ENCODE assay signal across 11 cellular contexts in the genomic region with DNA sequence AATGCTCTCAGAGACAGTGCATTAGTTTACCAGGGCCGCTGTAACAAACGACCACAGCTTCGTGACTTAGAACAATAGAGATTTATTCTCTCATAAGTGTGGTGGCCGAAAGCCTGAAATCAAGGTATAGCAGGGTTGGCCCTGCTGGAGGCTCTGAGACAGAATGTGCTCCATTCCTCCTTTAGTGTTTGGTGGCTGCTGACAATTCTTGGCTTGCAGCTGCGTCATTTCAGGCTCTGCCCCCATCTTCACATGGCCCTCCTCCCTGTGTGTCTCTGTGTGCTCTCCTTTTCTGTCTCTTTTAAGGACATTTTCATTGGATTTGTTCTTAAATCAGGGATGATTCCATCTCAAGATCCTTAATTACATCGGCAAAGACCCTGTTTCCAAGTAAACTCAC. TPM values are rescaled to one million over a fixed set of nuclear protein-coding genes. Genes with fewer than 3 reads are reported as not detected.
DNase-seq lines count a peak whose midpoint lies in the region; ATAC-seq, FAIRE-seq and TF ChIP-seq lines count a peak whose summit lies in the region.
"Had no signal": no experiment of that assay in that cellular context is flagged by ENCODE, and none has a peak within 500 bp of the region (broad histone marks: within the 10 kb centered on the region; RNA-seq: fewer than 3 reads in every experiment).

No MANE protein-coding gene starts in this region.

- intact Hi-C loops in GM12878 (cut with micrococcal nuclease; ENCODE audit: unreplicated experiment) = no loop called here
- intact Hi-C loops in heart left ventricle (cut with DNase I) = loop anchor here in 4 of 10 donors (5.0 to 10.0 kb wide), 5 partner anchors 34 to 197 kb away; no protein-coding TSS in a partner anchor

- H3K4me1 ChIP-seq in GM12878 (ENCODE audit: control insufficient read depth, insufficient read depth, low read length) (peaks cover 6% of the 10 kb centered on the region), heart left ventricle (peaks cover 9 to 45% (median 30%) of the 10 kb centered on the region in 12 donors), osteoblast (ENCODE audit: insufficient read depth, low read length) (peaks cover 13% of the 10 kb centered on the region), upper lobe of left lung (peaks cover 6 to 26% (median 14%) of the 10 kb centered on the region in 4 donors)

- in situ Hi-C loops in GM12878 (cut with MboI) = no loop called here

- SMC1A ChIA-PET in GM12878 (lab: Charles Lee; ENCODE audit: uncharacterized antibody, unreplicated experiment) = no interaction called here

- ATAC-seq in GM12878 = peak; percentile 21; the same call in 2 of the 3 replicates
- ATAC-seq in heart left ventricle = peak; percentile 12 to 45 (median 38)
- peak in 1 of 2 donors; percentile 16 for ATAC-seq in upper lobe of left lung (ENCODE audit: low FRiP score in 2 of 2)
- ATAC-seq in HG02798 (IDR thresholded peaks at IDR 0.05; ENCODE audit: poor library complexity, unreplicated experiment) = no peak

- TF ChIP-seq CTCF in GM12878 (IDR thresholded peaks at IDR 0.05 in 2 of 3, conservative IDR thresholded peaks at IDR 0.05 in 1 of 3; ENCODE audit: control insufficient read depth in 2 of 3, extremely low read depth in 1 of 3, insufficient read depth in 1 of 3, low read depth in 3 of 3, low read length in 3 of 3) (no peak), heart left ventricle (IDR thresholded peaks at IDR 0.05) (no peak), osteoblast (IDR thresholded peaks at IDR 0.05; ENCODE audit: extremely low read depth, low read depth, low read length) (no peak), upper lobe of left lung (IDR thresholded peaks at IDR 0.05) (no peak)

- H3K9me3 ChIP-seq in GM12878 (replicated peaks; ENCODE audit: control insufficient read depth, insufficient read depth, low read length) = no peaks in the 10 kb centered on the region
- no peaks in the 10 kb centered on the region for H3K9me3 ChIP-seq in heart left ventricle
- no peaks in the 10 kb centered on the region for H3K9me3 ChIP-seq in osteoblast (ENCODE audit: low read depth, low read length)
- H3K9me3 ChIP-seq in upper lobe of left lung = no peaks in the 10 kb centered on the region
- H3K9me3 ChIP-seq: adrenal gland, mucosa of descending colon had no signal

- H3K36me3 ChIP-seq in GM12878 (ENCODE audit: control insufficient read depth in 2 of 2, insufficient read depth in 2 of 2, low read length in 1 of 2) (no peaks in the 10 kb centered on the region), heart left ventricle (no peaks in the 10 kb centered on the region), osteoblast (ENCODE audit: insufficient read depth, low read length) (no peaks in the 10 kb centered on the region), upper lobe of left lung (no peaks in the 10 kb centered on the region)
- H3K36me3 ChIP-seq: adrenal gland had no signal

- H3K27me3 ChIP-seq in GM12878 (replicated peaks in 1 of 2; ENCODE audit: control insufficient read depth in 2 of 2, insufficient read depth in 2 of 2, low read length in 1 of 2) (no peaks in the 10 kb centered on the region), heart left ventricle (no peaks in the 10 kb centered on the region), osteoblast (ENCODE audit: insufficient read depth, low read length) (no peaks in the 10 kb centered on the region), upper lobe of left lung (no peaks in the 10 kb centered on the region)
- H3K27me3 ChIP-seq: adrenal gland had no signal

- H3K79me2 ChIP-seq in GM12878 (ENCODE audit: control insufficient read depth, insufficient read depth, low read length) (no peaks in the 10 kb centered on the region), osteoblast (ENCODE audit: insufficient read depth, low read length) (no peaks in the 10 kb centered on the region)

- H3K9ac ChIP-seq in GM12878 (ENCODE audit: control insufficient read depth, insufficient read depth, low read length) = no peak overlapping the region

- DNase-seq in GM12878 (ENCODE audit: low read depth, low spot score) (no peak), heart left ventricle (no peak), osteoblast (ENCODE audit: insufficient read length, low spot score, missing footprints) (no peak), upper lobe of left lung (peak in 1 of 2 donors; percentile 13), NCI-H226 (no peak)
- DNase-seq in activated CD4-positive, alpha-beta T cell treated with anti-CD3 and anti-CD28 coated beads for 48 hours = no peak
- DNase-seq: CD8-positive, alpha-beta memory T cell; stimulated activated CD4-positive, alpha-beta T cell treated with anti-CD3 and anti-CD28 coated beads, Interleukin-12 subunit alpha, Interleukin-12 subunit beta, amount 100 ng/mL, for 4 hours had no signal

- H3K4me2 ChIP-seq in GM12878 (ENCODE audit: control insufficient read depth, insufficient read depth) (no peak overlapping the region), osteoblast (ENCODE audit: insufficient read depth, low read length) (peak overlapping the region; percentile 21)

- POLR2A ChIA-PET in GM12878 (lab: Charles Lee) = no interaction called here

- TF ChIP-seq EP300 in GM12878 (IDR thresholded peaks at IDR 0.05; ENCODE audit: borderline replicate concordance in 1 of 2, control insufficient read depth in 1 of 2, low read depth in 2 of 2, low read length in 2 of 2) = no peak
- no peak for TF ChIP-seq EP300 in upper lobe of left lung (IDR thresholded peaks at IDR 0.05)

- H2AFZ ChIP-seq in GM12878 (ENCODE audit: control insufficient read depth, low read depth, low read length) (no peak overlapping the region), osteoblast (ENCODE audit: low read length) (peak overlapping the region; percentile 91)

- H3K27ac ChIP-seq in GM12878 (ENCODE audit: control insufficient read depth, insufficient read depth) (no peak overlapping the region), heart left ventricle (peak overlapping the region; percentile 74 to 93 (median 84)), osteoblast (ENCODE audit: low read depth, low read length) (peak overlapping the region; percentile 19), upper lobe of left lung (peak overlapping the region; percentile 41 to 87 (median 72))

- no TSS peak for BruUV-seq in GM12878 (replicated peaks; lab: Mats Ljungman, UMichigan)

- H3K4me3 ChIP-seq in GM12878 = no peak overlapping the region
- peak overlapping the region in 3 of 12 donors; percentile 3 to 14 (median 11) for H3K4me3 ChIP-seq in heart left ventricle
- H3K4me3 ChIP-seq in osteoblast (ENCODE audit: insufficient read depth, low read length) = no peak overlapping the region
- H3K4me3 ChIP-seq in upper lobe of left lung = no peak overlapping the region
- H3K4me3 ChIP-seq: adrenal gland, mucosa of descending colon had no signal

- no peak for TF ChIP-seq POLR2A in GM12878 (IDR thresholded peaks at IDR 0.05; ENCODE audit: low read depth, low read length)
- TF ChIP-seq POLR2A in heart left ventricle (IDR thresholded peaks at IDR 0.05) = no peak
- no peak for TF ChIP-seq POLR2A in upper lobe of left lung (IDR thresholded peaks at IDR 0.05)

- WGBS in GM12878 (ENCODE audit: insufficient coverage, insufficient replicate concordance, low lambda C conversion rate, missing lambda C conversion rate) = 47% methylated on average over 6 of the region's 6 CpGs
- WGBS in heart left ventricle, 4 donors = 33 to 54% (median 42%) methylated on average over 6 of the region's 6 CpGs
- 69 to 74% methylated on average over 6 of the region's 6 CpGs for WGBS in upper lobe of left lung, 2 donors

- H4K20me1 ChIP-seq in GM12878 (ENCODE audit: control insufficient read depth, insufficient read depth) (no peaks in the 10 kb centered on the region), osteoblast (ENCODE audit: insufficient read depth, low read length) (no peaks in the 10 kb centered on the region)

- CTCF ChIA-PET in GM12878 (lab: Yijun Ruan, JAX) = interaction anchor here (1.1 to 1.5 kb wide), 2 partner anchors 11 to 427 kb away, joined by 3 to 7 read pairs; a partner anchor contains a TSS

- no peak for FAIRE-seq in GM12878 (lab: Jason Lieb, UNC)

- TF ChIP-seq RAD21 in GM12878 (IDR thresholded peaks at IDR 0.05; ENCODE audit: insufficient read depth, low read depth, low read length) = no peak

- RAD21 ChIA-PET in GM12878 (lab: Charles Lee; ENCODE audit: unreplicated experiment) = no interaction called here

RNA-seq across cellular contexts. Expression of a gene that starts 10.3 kb away (rescaled TPM):
- total RNA-seq in GM12878 (2013; cell fraction: nucleolus; rRNA removed) = 5.7 and 5.9 TPM in 2 replicates
- total RNA-seq in GM12878 (2014; rRNA removed) = 20.7 and 26.0 TPM in 2 replicates
- 22.9 and 23.0 TPM in 2 replicates for total RNA-seq in GM12878 (2014; rRNA removed; fragmentation: Illumina TruSeq; extraction: Trizol)
- 16.2 and 16.9 TPM in 2 replicates for total RNA-seq in GM12878 (2021)
- 4.0 TPM for polyA plus RNA-seq in GM12878 (2011; ENCODE audit: low read depth)
- 10.4 and 13.7 TPM in 2 replicates for polyA plus RNA-seq in GM12878 (2011; rRNA removed)
- polyA plus RNA-seq in GM12878 (2011; cell fraction: cytosol; rRNA removed) = 6.3 and 7.1 TPM in 2 replicates
- polyA plus RNA-seq in GM12878 (2011; cell fraction: nucleus; rRNA removed) = 3.8 TPM in 2 replicates
- 4.3 and 5.8 TPM in 2 replicates for polyA plus RNA-seq in GM12878 (2012)
- 13.2 and 15.9 TPM in 2 replicates for polyA plus RNA-seq in GM12878 (2014; fragmentation: Illumina TruSeq; extraction: Trizol)
- polyA plus RNA-seq in GM12878 (2014; fragmentation: Nextera tagmentation; extraction: Ambion mirVana) = 1 to 10 TPM; 4.3 to 6.7 TPM
- polyA plus RNA-seq in GM12878 (2014; rRNA removed) = 7.3 and 8.2 TPM in 2 replicates
- polyA plus RNA-seq in GM12878 (2016; fragmentation: Nextera tagmentation; extraction: Ambion mirVana) = 1 to 10 TPM; 5.7 to 6.4 TPM
- polyA minus RNA-seq in GM12878 (2011; rRNA and poly(A)+ RNA removed) = 21.0 and 22.7 TPM in 2 replicates
- polyA minus RNA-seq in GM12878 (2011; cell fraction: cytosol; rRNA and poly(A)+ RNA removed) = 9.1 and 10.6 TPM in 2 replicates
- polyA minus RNA-seq in GM12878 (2011; cell fraction: nucleus; rRNA and poly(A)+ RNA removed) = 4.7 and 5.6 TPM in 2 replicates
- total RNA-seq in heart left ventricle = 10 to 100 TPM in 3 of 9 donors, 1 to 10 TPM in 6; 3.3 to 55.8 (median 7.3) TPM
- 1 to 10 TPM; 2.3 to 2.4 TPM for polyA plus RNA-seq in heart left ventricle
- total RNA-seq in osteoblast = 40.7 and 51.8 TPM in 2 replicates
- 10 to 100 TPM; 27.6 to 54.4 (median 30.8) TPM for total RNA-seq in upper lobe of left lung

RNA-seq across cellular contexts. Expression of a gene that starts 20.8 kb away (rescaled TPM):
- total RNA-seq in GM12878 (2013; cell fraction: nucleolus; rRNA removed) = not detected in 2 replicates
- total RNA-seq in GM12878 (2014; rRNA removed) (0.16 and 0.23 TPM in 2 replicates), GM12878 (2014; rRNA removed; fragmentation: Illumina TruSeq; extraction: Trizol) (0.31 TPM in 1 of 2 replicates, not detected in the other), GM12878 (2021) (0.41 TPM in 1 of 2 replicates, not detected in the other), heart left ventricle (over 10,000 TPM in 7 of 9 donors, 1,000 to 10,000 TPM in 2; 6,950 to 16,840 (median 13,341) TPM), osteoblast (0.36 TPM in 1 of 2 replicates, not detected in the other), upper lobe of left lung (1 to 10 TPM in 1 of 6 donors, under 1 TPM in 2, not detected in 3; 0.46 to 1.1 (median 0.98) TPM)
- polyA plus RNA-seq in GM12878 (2011; ENCODE audit: low read depth) = not detected
- polyA plus RNA-seq in GM12878 (2011; rRNA removed) (0.19 and 0.33 TPM in 2 replicates), GM12878 (2014; fragmentation: Illumina TruSeq; extraction: Trizol) (0.15 TPM in 1 of 2 replicates, not detected in the other), GM12878 (2014; fragmentation: Nextera tagmentation; extraction: Ambion mirVana) (under 1 TPM in 1 of 2 experiments, not detected in 1; 0.09 TPM), GM12878 (2014; rRNA removed) (0.18 and 0.24 TPM in 2 replicates), GM12878 (2016; fragmentation: Nextera tagmentation; extraction: Ambion mirVana) (not detected), heart left ventricle (over 10,000 TPM in 1 of 2 donors, 1,000 to 10,000 TPM in 1; 6,181 to 16,360 TPM)
- 0.18 and 0.48 TPM in 2 replicates for polyA plus RNA-seq in GM12878 (2011; cell fraction: cytosol; rRNA removed)
- 0.31 TPM in 1 of 2 replicates, not detected in the other for polyA plus RNA-seq in GM12878 (2011; cell fraction: nucleus; rRNA removed)
- polyA plus RNA-seq in GM12878 (2012) = not detected in 2 replicates
- not detected in 2 replicates for polyA minus RNA-seq in GM12878 (2011; rRNA and poly(A)+ RNA removed)
- not detected in 2 replicates for polyA minus RNA-seq in GM12878 (2011; cell fraction: cytosol; rRNA and poly(A)+ RNA removed)
- polyA minus RNA-seq in GM12878 (2011; cell fraction: nucleus; rRNA and poly(A)+ RNA removed) = not detected in 2 replicates
- polyA plus RNA-seq: CD8-positive, alpha-beta memory T cell had no signal

Comparison
In these comparisons a context has a peak if more than half of its experiments do, and no peak if none do; other contexts are left out.
1. RNA of a gene that starts 20.8 kb away (total RNA-seq): 6,950 to 16,840 TPM in heart left ventricle; 0.46 to 1.1 TPM in upper lobe of left lung, 0.36 TPM in osteoblast and 0.16 to 0.41 TPM in GM12878; every median in the first group is over 1,000 times any median in the second.